In genomic region chr11:86050310-86050709, GRCh38 we compare ENCODE assay signal across 17 cellular contexts.
"Had no signal": no experiment of that assay in that cellular context is flagged by ENCODE, and none has a peak within 500 bp of the region (broad histone marks: within the 10 kb centered on the region; RNA-seq: fewer than 3 reads in every experiment).

No MANE protein-coding gene starts in this region.

- ATAC-seq: gastroesophageal sphincter, heart right ventricle had no signal

- DNase-seq: activated CD4-positive, alpha-beta T cell treated with anti-CD3 and anti-CD28 coated beads, Interleukin-2, amount 10 ng/mL, durations not matched to agents 24 days and 14 days; activated effector memory CD4-positive, alpha-beta T cell treated with anti-CD3 and anti-CD28 coated beads, Interleukin-2, amount 50 U/mL, for 16 hours; activated T-cell treated with anti-CD3 and anti-CD28 coated beads for 4 hours; aorta; endodermal cell; heart right ventricle; islet precursor cell; midbrain; SHP77 treated with DMSO at 0.1 percent for 48 hours; stimulated activated naive CD4-positive, alpha-beta T cell; trophoblast cell; WERI-Rb-1 had no signal

- H3K9me3 Mint-ChIP-seq: T-helper 1 cell treated with Interleukin-12 subunit alpha and Interleukin-12 subunit beta and Interleukin-4 antibody, amounts not matched to agents 30 μg/mL and 1 μg/mL, for 36 hours had no signal

- H3K4me3 ChIP-seq: gastroesophageal sphincter, heart right ventricle, lung, suprapubic skin had no signal

- H3K4me3 Mint-ChIP-seq: activated CD4-positive, alpha-beta T cell treated with anti-CD3 and anti-CD28 coated beads, Interleukin-2, amount 10 ng/mL, durations not matched to agents 24 days and 14 days; endodermal cell; T-helper 1 cell treated with Interleukin-12 subunit alpha and Interleukin-12 subunit beta and Interleukin-4 antibody, amounts not matched to agents 30 μg/mL and 1 μg/mL, for 36 hours had no signal

- H3K9me3 ChIP-seq: gastroesophageal sphincter, heart right ventricle, suprapubic skin had no signal

- H3K27me3 ChIP-seq: gastroesophageal sphincter, heart right ventricle, suprapubic skin had no signal

- H3K27ac Mint-ChIP-seq: endodermal cell; T-helper 1 cell treated with Interleukin-12 subunit alpha and Interleukin-12 subunit beta and Interleukin-4 antibody, amounts not matched to agents 30 μg/mL and 1 μg/mL, for 36 hours had no signal

- H3K27me3 Mint-ChIP-seq: activated CD4-positive, alpha-beta T cell treated with anti-CD3 and anti-CD28 coated beads, Interleukin-2, amount 10 ng/mL, durations not matched to agents 24 days and 14 days had no signal

- H3K36me3 ChIP-seq: gastroesophageal sphincter, heart right ventricle, suprapubic skin, WERI-Rb-1 had no signal

- H3K27ac ChIP-seq: gastroesophageal sphincter, heart right ventricle, parathyroid adenoma, suprapubic skin, WERI-Rb-1 had no signal
